Comparison of ENCODE assay signal across 11 cellular contexts in the genomic region with DNA sequence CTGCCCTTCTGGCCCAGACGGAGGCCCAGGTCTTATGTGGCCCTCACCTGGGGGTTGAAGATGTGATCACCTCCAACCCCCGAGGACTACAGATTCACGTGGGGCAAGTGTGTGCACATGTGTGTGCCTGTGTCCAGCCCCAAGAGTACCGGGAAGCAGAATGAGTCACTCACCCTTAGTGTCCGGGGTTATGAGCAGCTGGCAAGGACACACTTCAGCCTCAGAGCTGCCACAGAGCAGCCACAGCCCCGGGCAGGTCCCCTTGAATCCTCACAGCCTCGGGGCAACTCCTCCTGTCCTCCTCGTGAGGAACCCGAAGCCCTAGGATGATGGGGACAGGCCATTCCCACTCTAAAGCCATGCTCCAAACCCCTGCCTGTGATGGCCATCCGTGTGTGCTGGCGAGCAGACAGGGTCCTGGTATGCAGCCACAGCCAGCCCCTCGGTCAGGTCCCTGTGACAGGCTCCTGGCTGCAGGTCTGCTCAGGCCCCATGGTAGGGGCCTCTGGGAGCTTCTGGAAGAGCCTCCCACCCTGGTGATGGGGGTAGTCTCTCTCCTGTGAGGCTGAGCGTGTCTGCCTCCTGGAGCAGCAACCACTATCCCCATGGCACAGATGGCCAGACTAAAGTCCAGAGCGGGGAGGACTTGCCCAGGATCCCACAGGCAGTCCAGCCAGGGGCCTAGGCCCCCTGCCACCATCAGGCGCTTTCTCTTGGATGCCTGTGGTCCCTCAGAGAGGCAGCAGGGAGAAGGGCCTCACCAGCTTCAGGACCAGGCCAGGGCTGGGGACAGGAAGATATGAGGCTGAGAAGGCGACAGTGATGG. TPM values are rescaled to one million over a fixed set of nuclear protein-coding genes. Genes with fewer than 3 reads are reported as not detected.
DNase-seq lines count a peak whose midpoint lies in the region; ATAC-seq and TF ChIP-seq lines count a peak whose summit lies in the region.
"Had no signal": no experiment of that assay in that cellular context is flagged by ENCODE, and none has a peak within 500 bp of the region (broad histone marks: within the 10 kb centered on the region; RNA-seq: fewer than 3 reads in every experiment).

No MANE protein-coding gene starts in this region.

- no peaks in the 10 kb centered on the region for H3K9me3 ChIP-seq in mammary epithelial cell (replicated peaks; ENCODE audit: insufficient read depth, low read length)
- H3K9me3 ChIP-seq in right cardiac atrium (ENCODE audit: control insufficient read depth, low read length) = no peaks in the 10 kb centered on the region

- CTCF ChIA-PET in mammary epithelial cell (lab: Charles Lee; ENCODE audit: low non-redundant PET) = no interaction called here

- no peaks in the 10 kb centered on the region for H3K9me3 Mint-ChIP-seq in osteocyte (ENCODE audit: unreplicated experiment)
- H3K9me3 Mint-ChIP-seq: naive B cell had no signal

- dilution Hi-C loops in mammary epithelial cell (cut with HindIII; ENCODE audit: low sequenced_read_pairs) = no loop called here

- H4K20me1 ChIP-seq in mammary epithelial cell (ENCODE audit: insufficient read depth, low read length) = no peaks in the 10 kb centered on the region

- 76% methylated on average over 6 of the region's 16 CpGs for whole genome bisulfite sequencing in mammary epithelial cell (ENCODE audit: low coverage, missing lambda C conversion rate)
- WGBS in right cardiac atrium = 52% methylated on average over 16 of the region's 16 CpGs

- peaks cover 7% of the 10 kb centered on the region for H3K4me1 Mint-ChIP-seq in osteocyte (ENCODE audit: unreplicated experiment)

- peaks cover 12% of the 10 kb centered on the region for H3K36me3 Mint-ChIP-seq in osteocyte (ENCODE audit: unreplicated experiment)

- peaks cover 4% of the 10 kb centered on the region for H3K36me3 ChIP-seq in mammary epithelial cell (ENCODE audit: insufficient read depth, low read length)

- no peak overlapping the region for H3K9ac ChIP-seq in mammary epithelial cell (ENCODE audit: insufficient read depth, low read length)

- H3K4me1 ChIP-seq in mammary epithelial cell (ENCODE audit: insufficient read depth, low read length) (peaks cover 8% of the 10 kb centered on the region), right cardiac atrium (ENCODE audit: control insufficient read depth, insufficient read depth, low read length) (peaks cover 5% of the 10 kb centered on the region)

- H3K27me3 Mint-ChIP-seq in osteocyte (ENCODE audit: unreplicated experiment) = no peaks in the 10 kb centered on the region

- peak; percentile 35 to 74 for ATAC-seq in right cardiac atrium
- no peak for ATAC-seq in GM18517 (IDR thresholded peaks at IDR 0.05; ENCODE audit: unreplicated experiment)

- no peak overlapping the region for H3K27ac Mint-ChIP-seq in osteocyte (ENCODE audit: unreplicated experiment)
- H3K27ac Mint-ChIP-seq: naive B cell had no signal

- no peak for TF ChIP-seq CTCF in mammary epithelial cell (conservative IDR thresholded peaks at IDR 0.05 in 1 of 2, IDR thresholded peaks at IDR 0.05 in 1 of 2; ENCODE audit: extremely low read depth in 1 of 2, insufficient read depth in 1 of 2, low read depth in 1 of 2, low read length in 2 of 2)
- TF ChIP-seq CTCF in osteocyte (IDR thresholded peaks at IDR 0.05) = no peak

- no TSS peak for BruUV-seq in mammary epithelial cell (replicated peaks; lab: Mats Ljungman, UMichigan)

- no peak overlapping the region for H3K4me2 ChIP-seq in mammary epithelial cell (ENCODE audit: insufficient read depth, low read depth, low read length)

- H2AFZ ChIP-seq in mammary epithelial cell (ENCODE audit: low read depth, low read length) = no peak overlapping the region

- H3K27ac ChIP-seq in mammary epithelial cell (ENCODE audit: insufficient read depth, low read depth, low read length) = no peak overlapping the region
- H3K27ac ChIP-seq in right cardiac atrium (ENCODE audit: low read length) = peak overlapping the region; percentile 25

- H3K4me3 ChIP-seq in mammary epithelial cell (replicated peaks in 1 of 3; ENCODE audit: insufficient read depth in 1 of 3, low read depth in 2 of 3, low read length in 3 of 3) (no peak overlapping the region), right cardiac atrium (ENCODE audit: low read length) (peak overlapping the region; percentile 1)

- no peak overlapping the region for H3K4me3 Mint-ChIP-seq in osteocyte (ENCODE audit: unreplicated experiment)
- H3K4me3 Mint-ChIP-seq: naive B cell had no signal

- H3K27me3 ChIP-seq in mammary epithelial cell (ENCODE audit: insufficient read depth, low read length) (no peaks in the 10 kb centered on the region), right cardiac atrium (ENCODE audit: control insufficient read depth, insufficient read depth) (no peaks in the 10 kb centered on the region)

- intact Hi-C loops in mammary epithelial cell (cut with micrococcal nuclease) (no loop called here), right cardiac atrium (cut with DNase I) (no loop called here)

- DNase-seq in HK-2 (ENCODE audit: unreplicated experiment) (peak; percentile 35), mammary epithelial cell (peak; percentile 9), right cardiac atrium (peak in 2 of 3 donors; percentile 65 to 70), stromal cell of bone marrow (ENCODE audit: low read depth) (peak; percentile 53), DMS79 treated with DMSO at 0.1 percent for 48 hours (lab: John Stamatoyannopoulos, UW) (no peak), osteocyte (ENCODE audit: extremely low spot score, unreplicated experiment) (no peak), NCI-H1092 treated with DMSO at 0.1 percent for 48 hours (lab: John Stamatoyannopoulos, UW) (no peak)
- DNase-seq: activated CD4-positive, CD25-positive, alpha-beta regulatory T cell; naive B cell; NCI-H524 treated with DMSO at 0.1 percent for 48 hours had no signal

- in situ Hi-C loops in mammary epithelial cell (cut with MboI; ENCODE audit: low sequenced_read_pairs in 2 of 2) = no loop called here

- no peaks in the 10 kb centered on the region for H3K79me2 ChIP-seq in mammary epithelial cell (ENCODE audit: insufficient read depth, low read length)

RNA-seq across cellular contexts. Expression of gene STAB1, which starts 0.9 kb away (rescaled TPM):
- total RNA-seq in mammary epithelial cell = under 1 TPM in 1 of 2 donors, not detected in 1; 0.17 TPM
- polyA plus RNA-seq in mammary epithelial cell = 0.02 TPM
- polyA minus RNA-seq in mammary epithelial cell = not detected
- total RNA-seq in right cardiac atrium = 100 to 1,000 TPM in 2 of 4 donors, 10 to 100 TPM in 2; 91.9 to 159 (median 101) TPM
- 69.5 TPM for polyA plus RNA-seq in right cardiac atrium
- not detected in 2 replicates for total RNA-seq in osteocyte

RNA-seq across cellular contexts. Expression of gene NT5DC2, which starts 37.7 kb away (rescaled TPM):
- total RNA-seq in mammary epithelial cell (10 to 100 TPM; 36.7 to 73.0 TPM), right cardiac atrium (100 to 1,000 TPM; 123 to 223 (median 154) TPM), osteocyte (178 and 188 TPM in 2 replicates)
- polyA plus RNA-seq in mammary epithelial cell (88.7 TPM), right cardiac atrium (322 TPM)
- 300 TPM for polyA minus RNA-seq in mammary epithelial cell

RNA-seq across cellular contexts. Expression of gene UQCC5, which starts 40.4 kb away (rescaled TPM):
- total RNA-seq in mammary epithelial cell = 10 to 100 TPM in 1 of 2 donors, 1 to 10 TPM in 1; 1.8 to 27.7 TPM
- 23.1 TPM for polyA plus RNA-seq in mammary epithelial cell
- polyA minus RNA-seq in mammary epithelial cell = 3.2 TPM
- total RNA-seq in right cardiac atrium = 10 to 100 TPM; 52.4 to 64.2 (median 62.4) TPM
- 97.3 TPM for polyA plus RNA-seq in right cardiac atrium
- total RNA-seq in osteocyte = 18.4 and 18.6 TPM in 2 replicates

RNA-seq across cellular contexts. Expression of gene NISCH, which starts 40.6 kb away (rescaled TPM):
- total RNA-seq in mammary epithelial cell = 100 to 1,000 TPM in 1 of 2 donors, 10 to 100 TPM in 1; 79.7 to 123 TPM
- polyA plus RNA-seq in mammary epithelial cell = 43.9 TPM
- polyA minus RNA-seq in mammary epithelial cell = 103 TPM
- total RNA-seq in right cardiac atrium = 10 to 100 TPM; 48.6 to 59.2 (median 53.0) TPM
- 31.2 TPM for polyA plus RNA-seq in right cardiac atrium
- total RNA-seq in osteocyte = 130 and 138 TPM in 2 replicates

RNA-seq across cellular contexts. Expression of gene TNNC1, which starts 42.1 kb away (rescaled TPM):
- under 1 TPM; 0.33 to 0.85 TPM for total RNA-seq in mammary epithelial cell
- polyA plus RNA-seq in mammary epithelial cell = 0.15 TPM
- polyA minus RNA-seq in mammary epithelial cell = not detected
- 1,000 to 10,000 TPM; 2,349 to 3,477 (median 2,851) TPM for total RNA-seq in right cardiac atrium
- polyA plus RNA-seq in right cardiac atrium = 6,305 TPM
- total RNA-seq in osteocyte = 0.60 TPM in 1 of 2 replicates, not detected in the other

Comparison
In these comparisons a context has a peak if more than half of its experiments do, and no peak if none do; other contexts are left out.
1. DNase-seq: peak in HK-2 (single experiment), mammary epithelial cell (single experiment), right cardiac atrium (2 of 3) and stromal cell of bone marrow (single experiment); none in DMS79 treated with DMSO at 0.1 percent for 48 hours (single experiment), osteocyte (single experiment) and NCI-H1092 treated with DMSO at 0.1 percent for 48 hours (single experiment).
2. RNA of gene STAB1, which starts 0.9 kb away (total RNA-seq): 91.9 to 159 TPM in right cardiac atrium; 0.17 TPM in mammary epithelial cell and not detected in osteocyte; every median in the first group is over 10 times any median in the second.